Comparison of ENCODE assay signal across 16 cellular contexts in genomic region chr1:210223174-210223904, GRCh38.
DNase-seq lines count a peak whose midpoint lies in the region; ATAC-seq and TF ChIP-seq lines count a peak whose summit lies in the region.
"Had no signal": no experiment of that assay in that cellular context is flagged by ENCODE, and none has a peak within 500 bp of the region (broad histone marks: within the 10 kb centered on the region; RNA-seq: fewer than 3 reads in every experiment).

No MANE protein-coding gene starts in this region.

- H3K9ac ChIP-seq in parathyroid adenoma: no peak overlapping the region

- H3K9me3 ChIP-seq in parathyroid adenoma (ENCODE audit: control insufficient read depth, low read length): no peaks in the 10 kb centered on the region
- H3K9me3 ChIP-seq: SJCRH30 had no signal

- peak overlapping the region; percentile 66 for H3K27ac ChIP-seq in parathyroid adenoma
- H3K27ac ChIP-seq: SJCRH30 had no signal

- peak overlapping the region; percentile 72 for H2AFZ ChIP-seq in parathyroid adenoma

- no peak for ATAC-seq in GM21576 (IDR thresholded peaks at IDR 0.05; ENCODE audit: unreplicated experiment)
- ATAC-seq: stimulated activated effector memory CD8-positive, alpha-beta T cell treated with anti-CD3 and anti-CD28 coated beads, Interleukin-12 subunit alpha, Interleukin-12 subunit beta, amount 100 ng/mL, for 72 hours had no signal

- no peaks in the 10 kb centered on the region for H3K36me3 ChIP-seq in parathyroid adenoma (ENCODE audit: control insufficient read depth, insufficient read depth, low read length)
- H3K36me3 ChIP-seq: SJCRH30 had no signal

- peaks cover 3% of the 10 kb centered on the region for H3K4me1 ChIP-seq in parathyroid adenoma
- H3K4me1 ChIP-seq: SJCRH30 had no signal

- H3K79me2 ChIP-seq in parathyroid adenoma: no peaks in the 10 kb centered on the region

- no peaks in the 10 kb centered on the region for H3K27me3 ChIP-seq in parathyroid adenoma (ENCODE audit: control insufficient read depth, insufficient read depth, low read length)

- TF ChIP-seq CTCF in parathyroid adenoma (IDR thresholded peaks at IDR 0.05) (no peak), GM13977 (IDR thresholded peaks at IDR 0.05; ENCODE audit: extremely low read depth, insufficient read depth, missing control alignments) (no peak)

- no peak overlapping the region for H3K4me3 ChIP-seq in parathyroid adenoma (ENCODE audit: low read depth, low read length)
- H3K4me3 ChIP-seq: SJCRH30 had no signal

- H3K4me2 ChIP-seq in parathyroid adenoma (ENCODE audit: low read length): no peak overlapping the region

- in situ Hi-C loops in ACHN (cut with HindIII; ENCODE audit: low pct_ligation_motif_present, low pct_unique_long_range_greater_than_20kb, low sequenced_read_pairs) (no loop called here), GM13977 (cut with MboI; ENCODE audit: low pct_unique_long_range_greater_than_20kb, low sequenced_read_pairs, unreplicated experiment) (no loop called here)

- DNase-seq in ACHN (peak; percentile 82), NCI-H69 (lab: John Stamatoyannopoulos, UW) (peak; percentile 53), kidney glomerular epithelial cell (lab: John Stamatoyannopoulos, UW) (peak; percentile 27), AG08395 (ENCODE audit: low spot score) (no peak), GM13977 (ENCODE audit: low spot score) (no peak)
- DNase-seq in activated naive CD4-positive, alpha-beta T cell treated with anti-CD3 and anti-CD28 coated beads, Interleukin-2, amount 50 U/mL, for 16 hours: no peak
- DNase-seq: cerebellar nuclear complex; endodermal cell; left cardiac atrium; NCI-H1694; NCI-H510A; SJCRH30; stimulated activated CD4-positive, alpha-beta T cell treated with anti-CD3 and anti-CD28 coated beads, Interleukin-12 subunit alpha, Interleukin-12 subunit beta, amount 100 ng/mL, for 4 hours had no signal

Comparison
In these comparisons a context has a peak if more than half of its experiments do, and no peak if none do; other contexts are left out.
1. DNase-seq: peak in ACHN (single experiment), NCI-H69 (single experiment) and kidney glomerular epithelial cell (single experiment); none in activated naive CD4-positive, alpha-beta T cell treated with anti-CD3 and anti-CD28 coated beads, Interleukin-2, amount 50 U/mL, for 16 hours (single experiment), AG08395 (single experiment) and GM13977 (single experiment).